In the genomic region with DNA sequence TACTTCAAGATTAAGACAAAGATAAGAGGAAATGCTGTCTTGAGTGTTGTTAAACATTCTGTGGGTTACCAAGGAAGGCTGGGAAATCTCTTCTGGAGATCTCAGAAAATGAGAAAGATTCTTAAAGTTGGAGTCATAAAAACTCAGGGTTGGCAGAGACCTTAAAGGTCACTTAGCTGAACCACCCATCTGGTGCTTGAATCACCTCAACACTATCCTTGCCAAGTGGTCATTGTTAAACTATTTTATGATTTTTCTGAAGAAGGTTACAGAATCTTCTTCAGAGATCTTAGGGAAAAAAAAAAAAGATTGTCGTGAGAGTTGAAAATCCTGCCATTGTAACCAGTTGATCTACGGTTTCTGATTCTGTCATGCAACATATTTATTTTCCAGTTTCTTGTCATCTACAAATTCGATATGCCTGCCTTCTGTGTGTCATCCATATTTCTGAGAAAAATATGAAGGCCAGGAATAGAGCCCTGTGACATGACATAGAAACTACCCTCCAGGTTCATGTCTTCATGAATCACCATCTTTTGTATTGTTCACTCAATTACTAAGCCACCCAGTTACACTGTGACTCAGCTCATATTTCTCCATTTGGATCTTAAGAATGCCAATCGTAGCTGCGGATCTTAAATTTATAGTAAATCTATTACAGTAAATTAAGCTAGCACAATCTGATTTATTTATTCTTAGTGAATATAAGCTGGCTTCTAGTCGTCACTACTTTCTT, we compare ENCODE assay signal across 10 cellular contexts.
DNase-seq lines count a peak whose midpoint lies in the region; ATAC-seq and TF ChIP-seq lines count a peak whose summit lies in the region.
"Had no signal": no experiment of that assay in that cellular context is flagged by ENCODE, and none has a peak within 500 bp of the region (broad histone marks: within the 10 kb centered on the region; RNA-seq: fewer than 3 reads in every experiment).

No MANE protein-coding gene starts in this region.

- no peak for DNase-seq in activated naive CD8-positive, alpha-beta T cell treated with anti-CD3 and anti-CD28 coated beads, Interleukin-2, amount 50 U/mL, for 24 hours
- DNase-seq in activated naive CD8-positive, alpha-beta T cell treated with anti-CD3 and anti-CD28 coated beads for 36 hours, result no peak
- no peak for DNase-seq in SK-N-SH
- DNase-seq in fibroblast of mammary gland (ENCODE audit: low read depth), result peak; percentile 93
- no peak for DNase-seq in smooth muscle cell (lab: John Stamatoyannopoulos, UW; ENCODE audit: unreplicated experiment)
- DNase-seq in NCI-H2107 (lab: John Stamatoyannopoulos, UW), result no peak
- no peak for DNase-seq in NCI-H1105 (lab: John Stamatoyannopoulos, UW)
- DNase-seq: small intestine had no signal

- H3K4me1 Mint-ChIP-seq in activated naive CD8-positive, alpha-beta T cell treated with anti-CD3 and anti-CD28 coated beads, Interleukin-2, amount 50 U/mL, for 24 hours, result peaks cover 7% of the 10 kb centered on the region
- peaks cover 1% of the 10 kb centered on the region for H3K4me1 Mint-ChIP-seq in activated naive CD8-positive, alpha-beta T cell treated with anti-CD3 and anti-CD28 coated beads for 36 hours
- H3K4me1 Mint-ChIP-seq: central memory CD8-positive, alpha-beta T cell had no signal

- H4K20me1 ChIP-seq in SK-N-SH (ENCODE audit: insufficient read depth), result no peaks in the 10 kb centered on the region
- H4K20me1 ChIP-seq in smooth muscle cell (ENCODE audit: low read depth), result no peaks in the 10 kb centered on the region

- H3K27ac ChIP-seq in SK-N-SH (ENCODE audit: low read depth in 2 of 2, low read length in 1 of 2) (peak overlapping the region; percentile 91 to 100), smooth muscle cell (ENCODE audit: low read depth) (peak overlapping the region; percentile 96)

- H3K4me3 ChIP-seq in SK-N-SH (ENCODE audit: low read depth in 2 of 2, low read length in 1 of 2), result peak overlapping the region in 1 of 2 experiments; percentile 37; a peak in 3 of 4 replicates
- H3K4me3 ChIP-seq in fibroblast of mammary gland (ENCODE audit: control insufficient read depth, low read depth, low read length), result no peak overlapping the region
- H3K4me3 ChIP-seq in smooth muscle cell, result no peak overlapping the region

- H3F3A ChIP-seq in SK-N-SH (replicated peaks; ENCODE audit: insufficient read depth) (peaks cover 34% of the 10 kb centered on the region), smooth muscle cell (ENCODE audit: low read depth) (no peaks in the 10 kb centered on the region)

- peaks cover 9 to 49% of the 10 kb centered on the region in 2 experiments for H3K36me3 ChIP-seq in SK-N-SH (replicated peaks in 1 of 2; ENCODE audit: control insufficient read depth in 1 of 2, insufficient read depth in 2 of 2, low read length in 1 of 2)
- H3K36me3 ChIP-seq in smooth muscle cell (ENCODE audit: low read depth), result no peaks in the 10 kb centered on the region

- H3K27me3 Mint-ChIP-seq in activated naive CD8-positive, alpha-beta T cell treated with anti-CD3 and anti-CD28 coated beads, Interleukin-2, amount 50 U/mL, for 24 hours, result no peaks in the 10 kb centered on the region
- no peaks in the 10 kb centered on the region for H3K27me3 Mint-ChIP-seq in activated naive CD8-positive, alpha-beta T cell treated with anti-CD3 and anti-CD28 coated beads for 36 hours
- H3K27me3 Mint-ChIP-seq: central memory CD8-positive, alpha-beta T cell had no signal

- H2AFZ ChIP-seq in SK-N-SH (ENCODE audit: low read depth) (peak overlapping the region; percentile 7; the same call in 1 of the 2 replicates), smooth muscle cell (ENCODE audit: low read depth) (no peak overlapping the region)

- H3K4me2 ChIP-seq in SK-N-SH (peak overlapping the region; percentile 75), smooth muscle cell (peak overlapping the region; percentile 46)

- 11% methylated on average over 6 of the region's 6 CpGs for WGBS in SK-N-SH (ENCODE audit: low lambda C conversion rate)
- 83% methylated on average over 6 of the region's 6 CpGs for WGBS in smooth muscle cell (ENCODE audit: low lambda C conversion rate)

- TF ChIP-seq RAD21 in SK-N-SH (IDR thresholded peaks at IDR 0.05; ENCODE audit: low read length), result no peak

- H3K79me2 ChIP-seq in SK-N-SH (ENCODE audit: insufficient read depth), result no peaks in the 10 kb centered on the region; the same call in 1 of the 2 replicates
- H3K79me2 ChIP-seq in smooth muscle cell (ENCODE audit: low read depth), result no peaks in the 10 kb centered on the region

- no peak overlapping the region for H3K4me3 Mint-ChIP-seq in activated naive CD8-positive, alpha-beta T cell treated with anti-CD3 and anti-CD28 coated beads, Interleukin-2, amount 50 U/mL, for 24 hours
- H3K4me3 Mint-ChIP-seq in activated naive CD8-positive, alpha-beta T cell treated with anti-CD3 and anti-CD28 coated beads for 36 hours, result no peak overlapping the region
- H3K4me3 Mint-ChIP-seq: central memory CD8-positive, alpha-beta T cell had no signal

- no peaks in the 10 kb centered on the region for H3K9me3 ChIP-seq in SK-N-SH
- no peaks in the 10 kb centered on the region for H3K9me3 ChIP-seq in smooth muscle cell (replicated peaks; ENCODE audit: low read depth)

- H3K27me3 ChIP-seq in SK-N-SH (ENCODE audit: insufficient read depth), result no peaks in the 10 kb centered on the region
- no peaks in the 10 kb centered on the region for H3K27me3 ChIP-seq in smooth muscle cell (ENCODE audit: low read depth)

- CTCF ChIA-PET in SK-N-SH (lab: Yijun Ruan, JAX), result interaction anchor here (0.7 to 1.7 kb wide), 5 partner anchors 14 to 147 kb away, joined by 3 to 5 read pairs (median 4); no protein-coding TSS in a partner anchor

- TF ChIP-seq EP300 in SK-N-SH (IDR thresholded peaks at IDR 0.05; ENCODE audit: borderline replicate concordance in 1 of 2, low read depth in 1 of 2, low read length in 1 of 2), result peak; percentile 63 to 98; a peak in 3 of 4 replicates

- H3K4me1 ChIP-seq in SK-N-SH (ENCODE audit: control insufficient read depth in 1 of 2, insufficient read depth in 2 of 2, low read depth in 1 of 2, low read length in 1 of 2), result peaks cover 13 to 15% of the 10 kb centered on the region in 2 experiments; a peak in 3 of 4 replicates
- no peaks in the 10 kb centered on the region for H3K4me1 ChIP-seq in smooth muscle cell (ENCODE audit: low read depth)

- POLR2A ChIA-PET in SK-N-SH (lab: Yijun Ruan, JAX), result no interaction called here

- peak; percentile 63 for ATAC-seq in activated naive CD8-positive, alpha-beta T cell treated with anti-CD3 and anti-CD28 coated beads, Interleukin-2, amount 50 U/mL, for 24 hours
- ATAC-seq in HG02759 (IDR thresholded peaks at IDR 0.05; ENCODE audit: unreplicated experiment), result no peak

- H3K9me3 Mint-ChIP-seq in activated naive CD8-positive, alpha-beta T cell treated with anti-CD3 and anti-CD28 coated beads, Interleukin-2, amount 50 U/mL, for 24 hours, result no peaks in the 10 kb centered on the region
- no peaks in the 10 kb centered on the region for H3K9me3 Mint-ChIP-seq in activated naive CD8-positive, alpha-beta T cell treated with anti-CD3 and anti-CD28 coated beads for 36 hours
- H3K9me3 Mint-ChIP-seq: central memory CD8-positive, alpha-beta T cell had no signal

- H3K9me2 ChIP-seq in SK-N-SH, result no peaks in the 10 kb centered on the region

- peak overlapping the region; percentile 40 for H3K27ac Mint-ChIP-seq in activated naive CD8-positive, alpha-beta T cell treated with anti-CD3 and anti-CD28 coated beads, Interleukin-2, amount 50 U/mL, for 24 hours
- H3K27ac Mint-ChIP-seq in activated naive CD8-positive, alpha-beta T cell treated with anti-CD3 and anti-CD28 coated beads for 36 hours, result no peak overlapping the region

- TF ChIP-seq CTCF in SK-N-SH (IDR thresholded peaks at IDR 0.05) (no peak), fibroblast of mammary gland (conservative IDR thresholded peaks at IDR 0.05; ENCODE audit: control insufficient read depth, insufficient read depth, low read depth, low read length) (no peak), smooth muscle cell (IDR thresholded peaks at IDR 0.05; ENCODE audit: borderline replicate concordance, insufficient read depth, poor library complexity, severe bottlenecking) (no peak)

- peaks cover 7% of the 10 kb centered on the region for H3K36me3 Mint-ChIP-seq in activated naive CD8-positive, alpha-beta T cell treated with anti-CD3 and anti-CD28 coated beads, Interleukin-2, amount 50 U/mL, for 24 hours (ENCODE audit: low read depth)
- H3K36me3 Mint-ChIP-seq in activated naive CD8-positive, alpha-beta T cell treated with anti-CD3 and anti-CD28 coated beads for 36 hours, result peaks cover 9% of the 10 kb centered on the region

- peak overlapping the region; percentile 83 for H3K9ac ChIP-seq in SK-N-SH
- peak overlapping the region; percentile 79 for H3K9ac ChIP-seq in smooth muscle cell (ENCODE audit: low read depth)

TF ChIP-seq in SK-N-SH, 30 proteins besides CTCF, POLR2A, EP300 and RAD21 (continues in another document):
- peak; percentile 16 for TF ChIP-seq YY1 (IDR thresholded peaks at IDR 0.05; ENCODE audit: low read depth)
- peak; percentile 79; the same call in 1 of the 2 replicates for TF ChIP-seq SIN3A (IDR thresholded peaks at IDR 0.05; ENCODE audit: borderline replicate concordance, low read depth, low read length)
- TF ChIP-seq FOXM1 (IDR thresholded peaks at IDR 0.05; ENCODE audit: low read depth), result peak; percentile 96
- TF ChIP-seq POLR2AphosphoS5 (IDR thresholded peaks at IDR 0.05; ENCODE audit: low read depth, low read length), result peak; percentile 78
- no peak for TF ChIP-seq SMC3 (IDR thresholded peaks at IDR 0.05; ENCODE audit: low read depth, low read length)
- TF ChIP-seq TCF12 (IDR thresholded peaks at IDR 0.05), result peak; percentile 97
- TF ChIP-seq, protein P1, sequence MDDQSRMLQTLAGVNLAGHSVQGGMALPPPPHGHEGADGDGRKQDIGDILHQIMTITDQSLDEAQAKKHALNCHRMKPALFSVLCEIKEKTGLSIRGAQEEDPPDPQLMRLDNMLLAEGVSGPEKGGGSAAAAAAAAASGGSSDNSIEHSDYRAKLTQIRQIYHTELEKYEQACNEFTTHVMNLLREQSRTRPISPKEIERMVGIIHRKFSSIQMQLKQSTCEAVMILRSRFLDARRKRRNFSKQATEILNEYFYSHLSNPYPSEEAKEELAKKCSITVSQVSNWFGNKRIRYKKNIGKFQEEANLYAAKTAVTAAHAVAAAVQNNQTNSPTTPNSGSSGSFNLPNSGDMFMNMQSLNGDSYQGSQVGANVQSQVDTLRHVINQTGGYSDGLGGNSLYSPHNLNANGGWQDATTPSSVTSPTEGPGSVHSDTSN (IDR thresholded peaks at IDR 0.05), result peak; percentile 93
